ENCODE assay signal across 7 cellular contexts in genomic region chr2:3513411-3513810, GRCh38. TPM values are rescaled to one million over a fixed set of nuclear protein-coding genes. Genes with fewer than 3 reads are reported as not detected.
DNase-seq lines count a peak whose midpoint lies in the region; ATAC-seq and TF ChIP-seq lines count a peak whose summit lies in the region.
"Not testable (repeated sequence)": the region's sequence is repeated elsewhere in the genome, so short reads cannot be mapped to it uniquely, and the experiment has no call there.

No MANE protein-coding gene starts in this region.

- not testable (repeated sequence) for H3K4me3 Mint-ChIP-seq in stimulated activated effector memory CD8-positive, alpha-beta T cell treated with anti-CD3 and anti-CD28 coated beads, Interleukin-12 subunit alpha, Interleukin-12 subunit beta, amount 100 ng/mL, for 72 hours

- not testable (repeated sequence) for H3K9me2 ChIP-seq in DOHH2 (replicated peaks; ENCODE audit: control insufficient read depth, low read length)

- not testable (repeated sequence) for ATAC-seq in left lobe of liver; stimulated activated effector memory CD8-positive, alpha-beta T cell treated with anti-CD3 and anti-CD28 coated beads, Interleukin-12 subunit alpha, Interleukin-12 subunit beta, amount 100 ng/mL, for 72 hours

- not testable (repeated sequence) for H3K9ac ChIP-seq in BLaER1

- DNase-seq in KBM-7, result peak; percentile 52
- DNase-seq in cerebellar cortex (ENCODE audit: low spot score), result peak; percentile 77
- DNase-seq in ecto neural progenitor cell (ENCODE audit: low spot score), result peak; percentile 2
- DNase-seq in left lobe of liver (ENCODE audit: low spot score), result peak; percentile 8
- DNase-seq in stimulated activated effector memory CD8-positive, alpha-beta T cell treated with anti-CD3 and anti-CD28 coated beads, Interleukin-12 subunit alpha, Interleukin-12 subunit beta, amount 100 ng/mL, for 72 hours (ENCODE audit: low spot score in 2 of 2), result not testable (repeated sequence)

- H3K27ac Mint-ChIP-seq in stimulated activated effector memory CD8-positive, alpha-beta T cell treated with anti-CD3 and anti-CD28 coated beads, Interleukin-12 subunit alpha, Interleukin-12 subunit beta, amount 100 ng/mL, for 72 hours, result peak overlapping the region; percentile 11

- H3K36me3 ChIP-seq in BLaER1 (peaks cover 74% of the 10 kb centered on the region), DOHH2 (ENCODE audit: control insufficient read depth, low read length) (peaks cover 59% of the 10 kb centered on the region)

- in situ Hi-C loops in KBM-7 (cut with MboI; ENCODE audit: low pct_unique_long_range_greater_than_20kb, low sequenced_read_pairs), result not testable (repeated sequence)

- peaks cover 36% of the 10 kb centered on the region for H3K36me3 Mint-ChIP-seq in stimulated activated effector memory CD8-positive, alpha-beta T cell treated with anti-CD3 and anti-CD28 coated beads, Interleukin-12 subunit alpha, Interleukin-12 subunit beta, amount 100 ng/mL, for 72 hours

- H3K4me2 ChIP-seq in BLaER1 (peak overlapping the region; percentile 33; the same call in 1 of the 2 replicates), DOHH2 (ENCODE audit: low read length) (peak overlapping the region; percentile 6)

- H3K27me3 ChIP-seq in BLaER1; DOHH2 (ENCODE audit: control insufficient read depth, low read length): not testable (repeated sequence)

- peaks cover 20% of the 10 kb centered on the region for H3K79me2 ChIP-seq in DOHH2 (ENCODE audit: control insufficient read depth, low read length)

- not testable (repeated sequence) for H3K4me1 Mint-ChIP-seq in stimulated activated effector memory CD8-positive, alpha-beta T cell treated with anti-CD3 and anti-CD28 coated beads, Interleukin-12 subunit alpha, Interleukin-12 subunit beta, amount 100 ng/mL, for 72 hours

- not testable (repeated sequence) for H3F3A ChIP-seq in DOHH2 (ENCODE audit: control insufficient read depth, insufficient read depth)

- peaks cover 74% of the 10 kb centered on the region for H3K9me3 ChIP-seq in BLaER1
- not testable (repeated sequence) for H3K9me3 ChIP-seq in DOHH2 (ENCODE audit: control insufficient read depth, insufficient read depth, low read length)

- H3K4me3 ChIP-seq in BLaER1; DOHH2 (ENCODE audit: low read length): not testable (repeated sequence)

- not testable (repeated sequence) for H3K9me3 Mint-ChIP-seq in stimulated activated effector memory CD8-positive, alpha-beta T cell treated with anti-CD3 and anti-CD28 coated beads, Interleukin-12 subunit alpha, Interleukin-12 subunit beta, amount 100 ng/mL, for 72 hours

- not testable (repeated sequence) for H4K20me1 ChIP-seq in BLaER1; DOHH2 (ENCODE audit: control insufficient read depth, insufficient read depth, low read depth, low read length)

- peaks cover 31% of the 10 kb centered on the region for H3K4me1 ChIP-seq in BLaER1
- H3K4me1 ChIP-seq in DOHH2 (ENCODE audit: control insufficient read depth, low read length), result peaks cover 26% of the 10 kb centered on the region

- not testable (repeated sequence) for H3K27ac ChIP-seq in BLaER1; DOHH2 (ENCODE audit: low read depth, low read length)

- not testable (repeated sequence) for TF ChIP-seq CTCF in DOHH2 (IDR thresholded peaks at IDR 0.05; ENCODE audit: low read depth, low read length, poor library complexity, severe bottlenecking)

RNA-seq across cellular contexts. Expression of gene ADI1, which starts 5.9 kb away (rescaled TPM):
- total RNA-seq in left lobe of liver, result 297 TPM

RNA-seq across cellular contexts. Expression of gene RNASEH1, which starts 44.7 kb away (rescaled TPM):
- 9.5 TPM for total RNA-seq in left lobe of liver
